ENCODE assay signal across 10 cellular contexts in the genomic region with DNA sequence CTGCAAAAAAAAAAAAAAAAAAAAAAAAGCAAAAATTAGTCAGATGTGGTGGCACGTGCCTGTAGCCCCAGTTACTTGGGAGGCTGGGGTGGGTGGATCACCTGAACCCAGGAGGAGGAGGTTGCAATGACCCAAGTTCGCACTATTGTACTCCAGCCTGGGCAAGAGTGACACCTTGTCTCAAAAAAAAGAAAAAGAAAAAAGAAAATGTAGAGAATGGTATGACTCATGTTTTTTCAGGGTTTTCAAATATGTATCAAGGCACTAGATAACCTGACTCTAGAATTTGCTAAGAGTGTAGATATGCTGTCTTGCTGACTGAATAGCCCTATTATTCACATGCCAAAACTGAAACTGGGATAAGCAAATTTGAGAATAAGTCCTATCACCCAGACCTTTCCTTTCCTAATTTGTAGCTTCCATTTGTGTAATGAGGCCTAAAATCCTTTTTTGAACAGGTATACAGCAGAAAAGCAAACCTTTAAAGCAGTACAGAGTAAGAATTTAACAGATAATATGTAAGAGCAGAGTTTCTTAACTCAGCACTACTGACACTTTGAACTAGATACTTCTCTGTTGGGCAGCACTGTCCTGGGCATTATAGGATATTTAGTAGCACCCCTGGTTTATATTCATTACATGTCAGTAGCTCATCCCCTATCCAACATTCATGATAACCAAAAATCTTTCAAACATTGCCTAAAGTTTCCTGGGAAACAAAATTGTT.
DNase-seq lines count a peak whose midpoint lies in the region; ATAC-seq and TF ChIP-seq lines count a peak whose summit lies in the region.
"Had no signal": no experiment of that assay in that cellular context is flagged by ENCODE, and none has a peak within 500 bp of the region (broad histone marks: within the 10 kb centered on the region; RNA-seq: fewer than 3 reads in every experiment).

No MANE protein-coding gene starts in this region.

- H2BK15ac ChIP-seq in mesendoderm (replicated peaks; ENCODE audit: low read depth) = no peak overlapping the region

- no peaks in the 10 kb centered on the region for H3K4me1 ChIP-seq in mesendoderm (ENCODE audit: control insufficient read depth, low read depth, low read length)

- no peak overlapping the region for H2BK5ac ChIP-seq in mesendoderm (ENCODE audit: low read length)

- no peaks in the 10 kb centered on the region for H3K79me2 ChIP-seq in mesendoderm (ENCODE audit: control insufficient read depth, insufficient read depth, low read length)

- intact Hi-C loops in posterior cingulate gyrus (cut with DNase I) = no loop called here

- WGBS in mesendoderm (ENCODE audit: extremely low coverage, insufficient coverage, low lambda C conversion rate) = no CpG with 5 or more reads among the region's 2 CpGs

- no peak overlapping the region for H3K4me2 ChIP-seq in mesendoderm (ENCODE audit: low read length)

- no peak overlapping the region for H3K56ac ChIP-seq in mesendoderm (ENCODE audit: low read length)

- TF ChIP-seq CTCF in GM12865 (IDR thresholded peaks at IDR 0.05; ENCODE audit: insufficient read depth, low read depth, low read length, missing control alignments) (no peak), GM13976 (IDR thresholded peaks at IDR 0.05; ENCODE audit: borderline replicate concordance, control extremely low read depth, extremely low read depth, insufficient read depth, missing control alignments) (no peak)

- no peak for TF ChIP-seq POLR2A in erythroblast (IDR thresholded peaks at IDR 0.05; ENCODE audit: low read length)

- DNase-seq in GM12865 (ENCODE audit: low read depth) (peak; percentile 40), erythroblast (lab: John Stamatoyannopoulos, UW) (peak; percentile 19 to 39), mesenteric fat pad (ENCODE audit: low spot score) (no peak), mesendoderm (no peak), GM13976 (ENCODE audit: low spot score) (no peak), posterior cingulate gyrus (no peak)
- DNase-seq: T-cell had no signal

- no peak overlapping the region for H3K23ac ChIP-seq in mesendoderm (ENCODE audit: low read length)

- no peak overlapping the region for H4K5ac ChIP-seq in mesendoderm (ENCODE audit: low read length)

- in situ Hi-C loops in GM13976 (cut with MboI; ENCODE audit: low sequenced_read_pairs, unreplicated experiment) = no loop called here

- H3K18ac ChIP-seq in mesendoderm (ENCODE audit: low read length) = no peak overlapping the region

- no peak overlapping the region for H2AK5ac ChIP-seq in mesendoderm (ENCODE audit: low read length)

- no peak overlapping the region for H3K9ac ChIP-seq in mesendoderm (ENCODE audit: low read length)

- no peak overlapping the region for H4K8ac ChIP-seq in mesendoderm (ENCODE audit: low read depth, low read length)

- no peak overlapping the region for H3K27ac ChIP-seq in mesendoderm (ENCODE audit: low read depth, low read length)
- H3K27ac ChIP-seq: epithelial cell of prostate had no signal

- ATAC-seq in GM19025 (IDR thresholded peaks at IDR 0.05; ENCODE audit: low read depth, unreplicated experiment) (peak; percentile 82), HG03442 (IDR thresholded peaks at IDR 0.05; ENCODE audit: unreplicated experiment) (peak; percentile 83)
- ATAC-seq: T-cell had no signal

- no peak overlapping the region for H3K4me3 ChIP-seq in GM12865 (ENCODE audit: low read depth, low read length)
- no peak overlapping the region for H3K4me3 ChIP-seq in mesendoderm (ENCODE audit: low read length)

- H3K4ac ChIP-seq in mesendoderm (ENCODE audit: low read depth, low read length) = no peak overlapping the region

- no peaks in the 10 kb centered on the region for H3K27me3 ChIP-seq in mesendoderm (ENCODE audit: insufficient read depth, low read length, poor library complexity)

- no peak overlapping the region for H2BK120ac ChIP-seq in mesendoderm (ENCODE audit: low read depth, low read length)

- no peaks in the 10 kb centered on the region for H3K79me1 ChIP-seq in mesendoderm (ENCODE audit: low read length)

- H3K36me3 ChIP-seq in mesendoderm (ENCODE audit: control insufficient read depth, insufficient read depth, low read length) = no peaks in the 10 kb centered on the region

Comparison
In these comparisons a context has a peak if more than half of its experiments do, and no peak if none do; other contexts are left out.
1. DNase-seq: peak in GM12865 (single experiment) and erythroblast (2 of 2); none in mesenteric fat pad (single experiment), mesendoderm (single experiment), GM13976 (single experiment) and posterior cingulate gyrus (0 of 10).